Comparison of ENCODE assay signal across 23 cellular contexts in the genomic region with DNA sequence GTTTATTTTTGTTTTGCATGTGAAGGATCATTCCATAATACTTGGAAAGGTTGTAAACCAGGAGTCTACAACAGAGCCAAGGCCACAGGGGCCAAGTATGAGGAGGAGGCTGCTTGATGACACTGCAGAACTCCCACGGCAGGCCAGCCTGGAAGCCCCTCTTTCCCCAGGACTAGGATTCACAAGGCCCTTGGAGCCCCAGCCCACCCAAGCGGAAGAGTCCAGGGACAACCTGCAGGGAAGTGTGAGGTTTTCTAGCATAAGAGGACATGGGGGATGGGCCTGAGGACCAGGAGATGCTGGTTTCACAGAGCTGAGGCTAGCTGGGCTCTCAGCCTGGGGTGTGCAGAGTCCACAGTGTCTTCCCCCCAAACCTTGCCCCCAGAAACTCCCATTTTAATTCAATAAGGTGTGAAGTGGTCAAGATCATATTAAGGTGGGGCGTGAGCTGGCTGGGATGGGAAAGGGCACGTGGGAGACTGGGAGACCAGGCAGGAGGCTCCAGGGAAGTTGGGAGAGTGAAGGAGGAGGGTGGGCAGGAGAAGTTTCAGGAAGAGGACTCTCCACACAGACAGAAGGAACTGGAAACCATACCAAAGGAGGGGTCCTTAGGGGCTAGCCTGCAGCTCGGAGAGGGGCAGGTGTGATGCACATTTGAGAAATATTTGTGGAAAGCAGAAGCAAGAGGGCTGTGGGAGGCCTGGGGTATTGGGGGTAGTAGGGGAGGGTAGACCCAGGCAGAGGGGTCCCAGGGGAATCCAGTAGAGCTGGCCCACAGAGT. TPM values are rescaled to one million over a fixed set of nuclear protein-coding genes. Genes with fewer than 3 reads are reported as not detected.
"Had no signal": no experiment of that assay in that cellular context is flagged by ENCODE, and none has a peak within 500 bp of the region (broad histone marks: within the 10 kb centered on the region; RNA-seq: fewer than 3 reads in every experiment).

No MANE protein-coding gene starts in this region.

- H3K9me3 Mint-ChIP-seq: T-cell had no signal

- DNase-seq: Karpas-422, KG1, MG63, NCI-H1092 treated with DMSO at 0.1 percent for 48 hours, NCI-H1436, NCI-H187, NCI-H2029, NCI-H2081 treated with DMSO at 0.1 percent for 48 hours, NCI-H2171, NCI-H226, NCI-H446, NCI-H510A, NCI-H524 treated with DMSO at 0.1 percent for 48 hours, NCI-H69, NCI-H774, Right ventricle myocardium superior, RPMI8226, SIG-M5, SW 1271, T-cell had no signal

- H3K27ac ChIP-seq: HL-60, SJSA1, SK-N-MC had no signal

- H3K36me3 ChIP-seq: MG63 had no signal

- H3K4me3 Mint-ChIP-seq: T-cell had no signal

- H3K27ac Mint-ChIP-seq: T-cell had no signal

- H3K27me3 ChIP-seq: MG63, SJSA1 had no signal

- H3K9me3 ChIP-seq: MG63, SJSA1 had no signal

- H3K4me3 ChIP-seq: MG63, SJSA1, SK-N-MC had no signal

- ATAC-seq: T-cell had no signal

- H3K36me3 Mint-ChIP-seq: T-cell had no signal

RNA-seq across cellular contexts. Expression of a gene that starts 59.1 kb away (rescaled TPM):
- total RNA-seq: Right ventricle myocardium superior, SJSA1 had no signal
